16 cellular contexts compared by ENCODE assay signal in the genomic region with DNA sequence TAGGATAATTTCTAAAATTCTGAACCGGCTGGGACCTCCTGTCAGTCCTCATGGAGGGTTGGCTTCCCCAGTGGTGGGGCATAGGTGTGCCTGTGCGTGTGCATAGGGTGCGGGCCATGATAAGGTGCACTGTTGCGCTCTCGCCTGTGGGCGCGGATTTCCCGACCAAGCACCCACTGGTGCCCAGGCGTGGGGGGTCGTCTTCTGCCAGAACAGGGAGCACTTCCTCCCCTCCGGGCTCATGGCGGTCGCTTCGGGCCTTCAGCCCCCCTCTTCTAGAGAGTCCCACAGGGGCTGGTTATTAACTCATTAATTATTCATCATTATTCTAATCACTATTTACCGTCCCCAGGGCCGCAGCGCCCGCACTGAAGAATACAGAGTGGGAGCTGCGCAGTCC. TPM values are rescaled to one million over a fixed set of nuclear protein-coding genes. Genes with fewer than 3 reads are reported as not detected.
DNase-seq lines count a peak whose midpoint lies in the region; ATAC-seq and TF ChIP-seq lines count a peak whose summit lies in the region.
"Had no signal": no experiment of that assay in that cellular context is flagged by ENCODE, and none has a peak within 500 bp of the region (broad histone marks: within the 10 kb centered on the region; RNA-seq: fewer than 3 reads in every experiment).

No MANE protein-coding gene starts in this region.

- DNase-seq in GM20000 (ENCODE audit: low spot score) (peak; percentile 19), endothelial cell (ENCODE audit: low spot score) (no peak), osteoblast (ENCODE audit: insufficient read length, low spot score, missing footprints) (peak; percentile 64), stomach (peak; percentile 4), natural killer cell (no peak), HFFc6 (no peak)
- DNase-seq: CD8-positive, alpha-beta T cell; COR-L47; DND-41; GDM1 had no signal

- peaks cover 6% of the 10 kb centered on the region for H3K4me1 Mint-ChIP-seq in endothelial cell (ENCODE audit: unreplicated experiment)
- peaks cover 10 to 30% of the 10 kb centered on the region in 2 donors for H3K4me1 Mint-ChIP-seq in natural killer cell
- H3K4me1 Mint-ChIP-seq in HFFc6 (ENCODE audit: low read depth), result peaks cover 13% of the 10 kb centered on the region

- H3K4me3 ChIP-seq in osteoblast (ENCODE audit: insufficient read depth, low read length) (no peak overlapping the region), stomach (no peak overlapping the region)

- no peak for TF ChIP-seq POLR2A in stomach (IDR thresholded peaks at IDR 0.05)

- no peak for TF ChIP-seq CTCF in GM20000 (IDR thresholded peaks at IDR 0.05; ENCODE audit: extremely low read depth, missing control alignments)
- no peak for TF ChIP-seq CTCF in endothelial cell (IDR thresholded peaks at IDR 0.05; ENCODE audit: unreplicated experiment)
- no peak for TF ChIP-seq CTCF in osteoblast (IDR thresholded peaks at IDR 0.05; ENCODE audit: extremely low read depth, low read depth, low read length)
- no peak for TF ChIP-seq CTCF in stomach (IDR thresholded peaks at IDR 0.05)
- TF ChIP-seq CTCF in natural killer cell (IDR thresholded peaks at IDR 0.05), result no peak
- TF ChIP-seq CTCF in HFFc6 (IDR thresholded peaks at IDR 0.05), result no peak

- H3K79me2 ChIP-seq in osteoblast (ENCODE audit: insufficient read depth, low read length), result no peaks in the 10 kb centered on the region

- H2AFZ ChIP-seq in osteoblast (ENCODE audit: low read length), result no peak overlapping the region

- H3K4me3 Mint-ChIP-seq in endothelial cell (ENCODE audit: unreplicated experiment) (peak overlapping the region; percentile 31), natural killer cell (no peak overlapping the region), HFFc6 (no peak overlapping the region)
- H3K4me3 Mint-ChIP-seq: CD8-positive, alpha-beta T cell had no signal

- H3K27me3 Mint-ChIP-seq in endothelial cell (ENCODE audit: unreplicated experiment) (peaks cover 46% of the 10 kb centered on the region), natural killer cell (ENCODE audit: low read depth in 2 of 2) (peaks cover 55 to 58% of the 10 kb centered on the region in 2 donors), HFFc6 (ENCODE audit: insufficient read depth) (peaks cover 21% of the 10 kb centered on the region)

- ATAC-seq in natural killer cell (no peak), HG02642 (IDR thresholded peaks at IDR 0.05; ENCODE audit: poor library complexity, unreplicated experiment) (no peak)
- ATAC-seq: CD8-positive, alpha-beta T cell; HepG2 had no signal

- no peak for TF ChIP-seq EP300 in stomach (IDR thresholded peaks at IDR 0.05)

- H3K9me3 Mint-ChIP-seq in endothelial cell (ENCODE audit: unreplicated experiment), result no peaks in the 10 kb centered on the region
- no peaks in the 10 kb centered on the region for H3K9me3 Mint-ChIP-seq in natural killer cell
- no peaks in the 10 kb centered on the region for H3K9me3 Mint-ChIP-seq in HFFc6
- H3K9me3 Mint-ChIP-seq: CD8-positive, alpha-beta T cell had no signal

- H3K27me3 ChIP-seq in osteoblast (ENCODE audit: insufficient read depth, low read length) (peaks cover 29% of the 10 kb centered on the region), stomach (peaks cover 12 to 86% (median 49%) of the 10 kb centered on the region in 3 donors)

- peaks cover 9% of the 10 kb centered on the region for H3K36me3 Mint-ChIP-seq in endothelial cell (ENCODE audit: low read depth, unreplicated experiment)
- no peaks in the 10 kb centered on the region for H3K36me3 Mint-ChIP-seq in natural killer cell
- no peaks in the 10 kb centered on the region; the same call in 1 of the 2 replicates for H3K36me3 Mint-ChIP-seq in HFFc6 (ENCODE audit: low read depth)
- H3K36me3 Mint-ChIP-seq: CD8-positive, alpha-beta T cell had no signal

- H3K36me3 ChIP-seq in osteoblast (ENCODE audit: insufficient read depth, low read length) (peaks cover 6% of the 10 kb centered on the region), stomach (peaks cover 0 to 2% (median 0%) of the 10 kb centered on the region in 4 donors)

- H3K27ac ChIP-seq in osteoblast (ENCODE audit: low read depth, low read length) (no peak overlapping the region), stomach (no peak overlapping the region)
- H3K27ac ChIP-seq: 22Rv1 had no signal

- WGBS in stomach, 5 donors, result 44 to 70% (median 56%) methylated on average over 19 of the region's 19 CpGs

- no peaks in the 10 kb centered on the region for H4K20me1 ChIP-seq in osteoblast (ENCODE audit: insufficient read depth, low read length)

- H3K27ac Mint-ChIP-seq in endothelial cell (ENCODE audit: unreplicated experiment) (no peak overlapping the region), natural killer cell (no peak overlapping the region), HFFc6 (no peak overlapping the region)
- H3K27ac Mint-ChIP-seq: CD14-positive monocyte; CD8-positive, alpha-beta T cell had no signal

- H3K9me3 ChIP-seq in osteoblast (ENCODE audit: low read depth, low read length) (no peaks in the 10 kb centered on the region), stomach (no peaks in the 10 kb centered on the region)

- H3K4me1 ChIP-seq in osteoblast (ENCODE audit: insufficient read depth, low read length) (peaks cover 3% of the 10 kb centered on the region), stomach (peaks cover 14 to 39% (median 21%) of the 10 kb centered on the region in 4 donors)

- H3K4me2 ChIP-seq in osteoblast (ENCODE audit: insufficient read depth, low read length), result no peak overlapping the region

- intact Hi-C loops in stomach (cut with DNase I; ENCODE audit: low total_unique reads), result no loop called here
- intact Hi-C loops in natural killer cell (cut with micrococcal nuclease), result no loop called here

RNA-seq across cellular contexts. Expression of gene C1QL4, which starts 2.8 kb away (rescaled TPM):
- total RNA-seq in endothelial cell (ENCODE audit: unreplicated experiment), result not detected
- total RNA-seq in osteoblast, result 0.36 TPM in 1 of 2 replicates, not detected in the other
- not detected for total RNA-seq in stomach
- not detected for polyA plus RNA-seq in stomach
- total RNA-seq in natural killer cell, result not detected
- under 1 TPM in 5 of 6 experiments, not detected in 1; 0.14 to 0.48 (median 0.28) TPM for total RNA-seq in HFFc6 (2021; fragmentation: NEBNext Ultra II Directional; extraction: Animal tissue kit (Norgen Biotek cat#: 25700))
- total RNA-seq: CD8-positive, alpha-beta T cell; HepG2 had no signal
- polyA plus RNA-seq: BJ, CD14-positive monocyte had no signal

RNA-seq across cellular contexts. Expression of gene TROAP, which starts 11.2 kb away (rescaled TPM):
- 12.4 TPM for total RNA-seq in endothelial cell (ENCODE audit: unreplicated experiment)
- total RNA-seq in osteoblast, result 2.5 and 3.5 TPM in 2 replicates
- 10 to 100 TPM in 2 of 5 donors, 1 to 10 TPM in 3; 1.4 to 54.2 (median 8.5) TPM for total RNA-seq in stomach
- 10 to 100 TPM in 1 of 3 donors, 1 to 10 TPM in 2; 3.2 to 15.7 (median 8.9) TPM for polyA plus RNA-seq in stomach
- total RNA-seq in natural killer cell, result 1 to 10 TPM in 2 of 3 donors, under 1 TPM in 1; 0.58 to 3.0 (median 2.2) TPM
- 10 to 100 TPM; 14.1 to 37.4 (median 34.5) TPM for total RNA-seq in HFFc6 (2021; fragmentation: NEBNext Ultra II Directional; extraction: Animal tissue kit (Norgen Biotek cat#: 25700))
- polyA plus RNA-seq: CD14-positive monocyte had no signal

RNA-seq across cellular contexts. Expression of gene DNAJC22, which starts 12.5 kb away (rescaled TPM):
- 1.8 TPM for total RNA-seq in endothelial cell (ENCODE audit: unreplicated experiment)
- 0.29 and 1.1 TPM in 2 replicates for total RNA-seq in osteoblast
- 10 to 100 TPM in 2 of 5 donors, 1 to 10 TPM in 2, not detected in 1; 3.1 to 54.7 (median 13.9) TPM for total RNA-seq in stomach
- 1 to 10 TPM; 1.5 to 1.6 (median 1.5) TPM for polyA plus RNA-seq in stomach
- total RNA-seq in natural killer cell, result not detected
- 1 to 10 TPM in 4 of 6 experiments, under 1 TPM in 2; 0.38 to 4.1 (median 2.6) TPM for total RNA-seq in HFFc6 (2021; fragmentation: NEBNext Ultra II Directional; extraction: Animal tissue kit (Norgen Biotek cat#: 25700))
- total RNA-seq: CD8-positive, alpha-beta T cell had no signal
- polyA plus RNA-seq: CD14-positive monocyte had no signal

RNA-seq across cellular contexts. Expression of gene SPATS2, which starts 33.0 kb away (rescaled TPM):
- total RNA-seq in endothelial cell (ENCODE audit: unreplicated experiment) (37.3 TPM), osteoblast (23.3 and 25.7 TPM in 2 replicates), stomach (100 to 1,000 TPM in 1 of 5 donors, 10 to 100 TPM in 4; 14.8 to 194 (median 24.8) TPM), natural killer cell (10 to 100 TPM; 14.6 to 18.4 (median 15.4) TPM)
- polyA plus RNA-seq in stomach, result 10 to 100 TPM in 2 of 3 donors, 1 to 10 TPM in 1; 8.0 to 15.9 (median 14.4) TPM
- total RNA-seq in HFFc6 (2021; fragmentation: NEBNext Ultra II Directional; extraction: Animal tissue kit (Norgen Biotek cat#: 25700)), result 10 to 100 TPM; 33.4 to 64.4 (median 50.9) TPM

RNA-seq across cellular contexts. Expression of gene PRPH, which starts 39.3 kb away (rescaled TPM):
- total RNA-seq in endothelial cell (ENCODE audit: unreplicated experiment) (not detected), osteoblast (under 0.01 TPM in 1 of 2 replicates, not detected in the other), stomach (10 to 100 TPM in 2 of 5 donors, under 1 TPM in 1, not detected in 2; 0.45 to 14.5 (median 11.9) TPM), natural killer cell (not detected)
- polyA plus RNA-seq in stomach, result 1 to 10 TPM in 1 of 3 donors, under 1 TPM in 1, not detected in 1; 0.50 to 9.0 TPM
- total RNA-seq in HFFc6 (2021; fragmentation: NEBNext Ultra II Directional; extraction: Animal tissue kit (Norgen Biotek cat#: 25700)), result not detected
- total RNA-seq: A673; CD8-positive, alpha-beta T cell; HepG2 had no signal
- polyA plus RNA-seq: BJ, CD14-positive monocyte had no signal

Comparison
In these comparisons a context has a peak if more than half of its experiments do, and no peak if none do; other contexts are left out.
1. DNase-seq: peak in GM20000 (single experiment), osteoblast (single experiment) and stomach (single experiment); none in endothelial cell (single experiment), natural killer cell (single experiment) and HFFc6 (single experiment).